22 cellular contexts compared by ENCODE assay signal in genomic region chr1:160658162-160658955, GRCh38. TPM values are rescaled to one million over a fixed set of nuclear protein-coding genes. Genes with fewer than 3 reads are reported as not detected.
DNase-seq lines count a peak whose midpoint lies in the region; ATAC-seq and TF ChIP-seq lines count a peak whose summit lies in the region.
"Had no signal": no experiment of that assay in that cellular context is flagged by ENCODE, and none has a peak within 500 bp of the region (broad histone marks: within the 10 kb centered on the region; RNA-seq: fewer than 3 reads in every experiment).

No MANE protein-coding gene starts in this region.

- TF ChIP-seq POLR2A in GM18526 (IDR thresholded peaks at IDR 0.05; ENCODE audit: extremely low read depth, insufficient read length) (peak; percentile 33), spleen (IDR thresholded peaks at IDR 0.05) (no peak)

- peak overlapping the region; percentile 3 for H3K27ac Mint-ChIP-seq in activated naive CD4-positive, alpha-beta T cell treated with anti-CD3 and anti-CD28 coated beads, Interleukin-2, amount 50 U/mL, for 24 hours
- H3K27ac Mint-ChIP-seq: effector memory CD8-positive, alpha-beta T cell; T-helper 17 cell had no signal

- whole genome bisulfite sequencing in spleen, 5 donors, result 91 to 97% (median 93%) methylated on average over 9 of the region's 9 CpGs

- DNase-seq in activated naive CD4-positive, alpha-beta T cell treated with Interleukin-2 at 50 U/mL for 16 hours, result no peak
- DNase-seq in amniotic epithelial cell (ENCODE audit: low read depth) (peak; percentile 79), spleen (no peak), NCI-H510A (lab: John Stamatoyannopoulos, UW) (no peak), NCI-H526 treated with DMSO at 0.1 percent for 48 hours (lab: John Stamatoyannopoulos, UW) (no peak)
- DNase-seq: amygdala; effector memory CD8-positive, alpha-beta T cell; Karpas-422; left cardiac atrium; NCI-H1417 treated with DMSO at 0.1 percent for 48 hours; NCI-H446; SHP77; stimulated activated CD4-positive, alpha-beta T cell treated with anti-CD3 and anti-CD28 coated beads, Interleukin-2, amount 100 ng/mL, for 24 hours; T-helper 17 cell had no signal

- H3K9me3 Mint-ChIP-seq in activated naive CD4-positive, alpha-beta T cell treated with anti-CD3 and anti-CD28 coated beads, Interleukin-2, amount 50 U/mL, for 24 hours, result no peaks in the 10 kb centered on the region
- H3K9me3 Mint-ChIP-seq: central memory CD8-positive, alpha-beta T cell; effector memory CD8-positive, alpha-beta T cell had no signal

- H3K4me3 ChIP-seq in spleen, result no peak overlapping the region
- H3K4me3 ChIP-seq: suprapubic skin had no signal

- no peaks in the 10 kb centered on the region for H3K36me3 ChIP-seq in spleen
- H3K36me3 ChIP-seq: suprapubic skin had no signal

- no peaks in the 10 kb centered on the region for H3K27me3 ChIP-seq in spleen (replicated peaks in 1 of 7)
- H3K27me3 ChIP-seq: suprapubic skin had no signal

- peaks cover 82% of the 10 kb centered on the region for H3K4me1 Mint-ChIP-seq in activated naive CD4-positive, alpha-beta T cell treated with anti-CD3 and anti-CD28 coated beads, Interleukin-2, amount 50 U/mL, for 24 hours

- peaks cover 2% of the 10 kb centered on the region for H3K36me3 Mint-ChIP-seq in activated naive CD4-positive, alpha-beta T cell treated with anti-CD3 and anti-CD28 coated beads, Interleukin-2, amount 50 U/mL, for 24 hours

- H3K27ac ChIP-seq in spleen, result peak overlapping the region in 5 of 8 donors; percentile 22 to 67 (median 32)

- intact Hi-C loops in spleen (cut with DNase I; ENCODE audit: low total_unique reads), result no loop called here

- H3K4me3 Mint-ChIP-seq in activated naive CD4-positive, alpha-beta T cell treated with anti-CD3 and anti-CD28 coated beads, Interleukin-2, amount 50 U/mL, for 24 hours, result peak overlapping the region; percentile 20
- H3K4me3 Mint-ChIP-seq: central memory CD8-positive, alpha-beta T cell; effector memory CD8-positive, alpha-beta T cell; T-helper 17 cell had no signal

- ATAC-seq in GM18498 (IDR thresholded peaks at IDR 0.05; ENCODE audit: unreplicated experiment), result no peak
- ATAC-seq: activated CD4-positive, CD25-positive, alpha-beta regulatory T cell treated with anti-CD3 and anti-CD28 coated beads, Interleukin-2, amount 50 U/mL, for 24 hours; effector memory CD8-positive, alpha-beta T cell; left cardiac atrium; sciatic nerve; T-helper 17 cell had no signal

- TF ChIP-seq CTCF in spleen (IDR thresholded peaks at IDR 0.05 in 8 of 11, conservative IDR thresholded peaks at IDR 0.05 in 3 of 11), result no peak

- H3K27me3 Mint-ChIP-seq in activated naive CD4-positive, alpha-beta T cell treated with anti-CD3 and anti-CD28 coated beads, Interleukin-2, amount 50 U/mL, for 24 hours, result no peaks in the 10 kb centered on the region
- H3K27me3 Mint-ChIP-seq: central memory CD8-positive, alpha-beta T cell; effector memory CD8-positive, alpha-beta T cell; T-helper 17 cell had no signal

- peaks cover 14 to 61% (median 37%) of the 10 kb centered on the region in 6 donors for H3K4me1 ChIP-seq in spleen
- H3K4me1 ChIP-seq: suprapubic skin had no signal

- H3K9me3 ChIP-seq in spleen, result no peaks in the 10 kb centered on the region
- H3K9me3 ChIP-seq: suprapubic skin had no signal

RNA-seq across cellular contexts. Expression of gene SLAMF1, which starts 11.5 kb away (rescaled TPM):
- 10 to 100 TPM in 6 of 7 donors, 1 to 10 TPM in 1; 7.4 to 18.3 (median 11.3) TPM for total RNA-seq in spleen
- 1 to 10 TPM; 2.8 to 3.9 (median 3.2) TPM for polyA plus RNA-seq in spleen
- total RNA-seq: osteocyte, suprapubic skin had no signal

RNA-seq across cellular contexts. Expression of gene CD48, which starts 53.3 kb away (rescaled TPM):
- 100 to 1,000 TPM; 150 to 286 (median 215) TPM for total RNA-seq in spleen
- 100 to 1,000 TPM; 371 to 510 (median 479) TPM for polyA plus RNA-seq in spleen
- total RNA-seq: osteocyte had no signal
